Comparison of ENCODE assay signal across 8 cellular contexts in the genomic region with DNA sequence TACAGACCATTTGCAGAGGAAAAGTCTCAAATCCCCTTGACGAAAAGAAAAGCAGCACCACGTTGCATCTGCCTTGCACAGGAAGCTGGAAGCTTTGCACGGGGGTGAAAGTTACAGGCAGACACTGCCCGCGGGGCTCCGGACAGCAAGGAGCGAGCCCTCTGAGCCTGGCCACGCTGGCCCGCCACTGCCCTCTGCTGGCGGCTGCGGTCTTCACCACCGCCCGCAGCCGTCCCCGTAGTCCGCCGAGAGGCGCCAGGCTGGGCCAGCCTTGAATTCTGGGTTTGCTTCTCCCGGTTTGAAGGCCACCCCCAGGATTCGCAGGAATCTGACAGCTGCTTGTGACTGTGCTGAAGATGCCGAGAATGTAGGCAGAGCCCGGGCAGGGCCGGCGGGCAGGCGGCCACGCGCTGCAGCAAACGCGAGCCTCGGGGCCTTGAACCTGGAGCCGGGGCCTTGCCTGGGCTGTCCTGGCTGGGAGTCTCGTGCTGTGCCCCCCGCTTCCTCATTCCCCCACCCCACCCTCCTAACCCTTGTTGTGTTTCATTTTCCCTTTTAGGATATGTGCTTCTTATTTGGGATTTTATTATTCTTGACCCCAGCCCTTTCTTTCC. TPM values are rescaled to one million over a fixed set of nuclear protein-coding genes. Genes with fewer than 3 reads are reported as not detected.
DNase-seq lines count a peak whose midpoint lies in the region; ATAC-seq, FAIRE-seq and TF ChIP-seq lines count a peak whose summit lies in the region.

No MANE protein-coding gene starts in this region.

- H2BK12ac ChIP-seq in trophoblast cell (ENCODE audit: low read length): peak overlapping the region; percentile 61

- H3K4me1 ChIP-seq in SJSA1 (replicated peaks): peaks cover 15% of the 10 kb centered on the region
- H3K4me1 ChIP-seq in trophoblast cell (ENCODE audit: control insufficient read depth in 1 of 2, insufficient read depth in 2 of 2, low read length in 2 of 2): peaks cover 32 to 42% of the 10 kb centered on the region in 2 experiments

- H2BK5ac ChIP-seq in trophoblast cell (ENCODE audit: low read depth, low read length, poor library complexity): peak overlapping the region; percentile 28

- intact Hi-C loops in CD14-positive monocyte (cut with micrococcal nuclease) (loop anchor here (2.0 to 5.0 kb wide), 2 partner anchors 326 to 328 kb away; no protein-coding TSS in a partner anchor), Right ventricle myocardium inferior (cut with DNase I) (loop anchor here (1.0 to 10.0 kb wide), 4 partner anchors 262 to 696 kb away; no protein-coding TSS in a partner anchor)

- TF ChIP-seq CTCF in CD14-positive monocyte (IDR thresholded peaks at IDR 0.05): peak; percentile 97

- no peak overlapping the region for H4K12ac ChIP-seq in trophoblast cell (ENCODE audit: low read depth, low read length)

- H3K36me3 Mint-ChIP-seq in CD14-positive monocyte: no peaks in the 10 kb centered on the region

- peaks cover 5% of the 10 kb centered on the region for H3K79me2 ChIP-seq in trophoblast cell (ENCODE audit: control insufficient read depth, insufficient read depth, low read length, poor library complexity)

- no CpG with 5 or more reads among the region's 33 CpGs for WGBS in trophoblast cell (ENCODE audit: extremely low coverage, insufficient coverage, insufficient read length)

- H3K4me1 Mint-ChIP-seq in CD14-positive monocyte: peaks cover 7% of the 10 kb centered on the region

- H3K9me3 ChIP-seq in SJSA1 (replicated peaks) (no peaks in the 10 kb centered on the region), trophoblast cell (ENCODE audit: insufficient read depth, low read depth, low read length) (no peaks in the 10 kb centered on the region)

- peak; percentile 60 for DNase-seq in CD14-positive monocyte (ENCODE audit: low spot score)
- DNase-seq in SJSA1 (ENCODE audit: low read depth in 1 of 2, low spot score in 2 of 2): peak; percentile 49 to 67
- DNase-seq in activated naive CD4-positive, alpha-beta T cell treated with anti-CD3 and anti-CD28 coated beads, Interleukin-2, amount 50 U/mL, for 16 hours: peak; percentile 53
- DNase-seq in Right ventricle myocardium inferior (ENCODE audit: missing footprints): peak; percentile 91
- peak; percentile 68 to 85 for DNase-seq in trophoblast cell
- peak; percentile 77 for DNase-seq in urothelium cell line (ENCODE audit: low spot score)

- H3K27me3 ChIP-seq in SJSA1 (replicated peaks) (no peaks in the 10 kb centered on the region), trophoblast cell (ENCODE audit: insufficient read depth, low read length) (no peaks in the 10 kb centered on the region)

- peak overlapping the region; percentile 56 for H2AFZ ChIP-seq in trophoblast cell (ENCODE audit: insufficient read depth, low read length, poor library complexity)

- no peak overlapping the region for H3K27ac Mint-ChIP-seq in CD14-positive monocyte

- peak overlapping the region; percentile 70 for H4K8ac ChIP-seq in trophoblast cell (ENCODE audit: low read depth, low read length)

- H3K4ac ChIP-seq in trophoblast cell (ENCODE audit: low read depth, low read length): peak overlapping the region; percentile 2

- H3K4me2 ChIP-seq in trophoblast cell (ENCODE audit: low read length): peak overlapping the region; percentile 28

- H4K91ac ChIP-seq in trophoblast cell (ENCODE audit: low read depth, low read length): peak overlapping the region; percentile 82

- peak overlapping the region; percentile 41 for H3K14ac ChIP-seq in trophoblast cell (ENCODE audit: low read length)

- H3K4me3 Mint-ChIP-seq in CD14-positive monocyte: peak overlapping the region in 1 of 2 donors; percentile 79

- ATAC-seq in GM19395 (IDR thresholded peaks at IDR 0.05; ENCODE audit: unreplicated experiment) (peak; percentile 80), HG03457 (IDR thresholded peaks at IDR 0.05; ENCODE audit: unreplicated experiment) (peak; percentile 73), Right ventricle myocardium inferior (peak; percentile 96)

- H3K27ac ChIP-seq in SJSA1: no peak overlapping the region
- peak overlapping the region; percentile 62 for H3K27ac ChIP-seq in trophoblast cell (ENCODE audit: low read depth, low read length)

- H3K36me3 ChIP-seq in SJSA1 (no peaks in the 10 kb centered on the region), trophoblast cell (ENCODE audit: control insufficient read depth in 1 of 2, insufficient read depth in 2 of 2, low read length in 2 of 2) (no peaks in the 10 kb centered on the region)

- H3K4me3 ChIP-seq in SJSA1: no peak overlapping the region
- no peak overlapping the region for H3K4me3 ChIP-seq in trophoblast cell (ENCODE audit: low read depth, low read length)

- H3K9ac ChIP-seq in trophoblast cell (ENCODE audit: low read length): no peak overlapping the region

- peaks cover 27 to 50% (median 34%) of the 10 kb centered on the region in 3 donors for H3K27me3 Mint-ChIP-seq in CD14-positive monocyte (ENCODE audit: low read depth in 3 of 3)

- H3K9me3 Mint-ChIP-seq in CD14-positive monocyte: peaks cover 0 to 2% (median 0%) of the 10 kb centered on the region in 7 donors

- H3K18ac ChIP-seq in trophoblast cell (ENCODE audit: low read length): peak overlapping the region; percentile 19

- peak overlapping the region; percentile 43 for H2BK120ac ChIP-seq in trophoblast cell (ENCODE audit: insufficient read depth, low read length, poor library complexity)

- FAIRE-seq in urothelium cell line (lab: Jason Lieb, UNC): no peak

- no peak overlapping the region for H2AK5ac ChIP-seq in trophoblast cell (ENCODE audit: low read length)

- H3K23ac ChIP-seq in trophoblast cell (ENCODE audit: low read length): no peak overlapping the region

- peaks cover 24% of the 10 kb centered on the region for H3K79me1 ChIP-seq in trophoblast cell (ENCODE audit: low read length)

RNA-seq across cellular contexts. Expression of gene ENPP6, which starts 49.2 kb away (rescaled TPM):
- polyA plus RNA-seq in CD14-positive monocyte: under 1 TPM in 1 of 2 donors, not detected in 1; 0.05 TPM
- not detected in 2 replicates for total RNA-seq in SJSA1 (2014; rRNA removed; shearing (Covaris generic))
- 0.11 TPM for total RNA-seq in Right ventricle myocardium inferior
- 0.15 and 0.28 TPM in 2 replicates for polyA plus RNA-seq in trophoblast cell (2013)
